In the genomic region with DNA sequence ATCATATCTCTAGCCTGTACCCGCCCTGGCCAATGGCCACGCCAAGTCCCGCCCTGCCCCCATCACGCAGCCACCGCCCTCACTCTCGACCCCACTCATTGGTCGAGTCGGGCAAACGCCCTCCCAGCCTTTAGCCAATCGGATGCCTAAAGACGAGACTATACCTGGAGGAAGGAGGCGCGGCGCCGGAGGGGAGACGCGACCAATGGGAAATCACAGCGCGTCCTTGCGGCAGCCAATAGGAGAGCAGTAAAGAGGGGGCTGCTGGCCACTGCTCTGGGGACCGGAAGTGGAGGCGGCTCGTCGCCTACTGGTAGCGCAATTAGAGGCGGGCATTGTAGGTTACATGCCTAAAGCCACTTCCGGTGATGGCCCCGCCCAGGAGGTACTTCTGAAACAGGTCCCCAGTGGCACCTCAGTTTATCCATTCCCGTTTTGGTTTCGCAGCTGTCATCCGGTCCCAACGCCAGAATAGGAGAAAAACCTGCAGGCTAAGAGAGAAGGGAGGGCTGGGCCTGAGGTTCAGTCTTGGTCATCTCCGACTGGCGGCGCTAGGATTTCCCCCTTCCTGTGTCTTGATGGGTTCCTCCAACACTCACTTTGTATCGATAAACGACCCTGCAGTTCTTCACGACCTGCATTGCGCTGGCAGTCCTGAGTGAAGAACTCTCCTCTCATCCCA, we compare ENCODE assay signal across 9 cellular contexts. TPM values are rescaled to one million over a fixed set of nuclear protein-coding genes. Genes with fewer than 3 reads are reported as not detected.
DNase-seq lines count a peak whose midpoint lies in the region; ATAC-seq, FAIRE-seq and TF ChIP-seq lines count a peak whose summit lies in the region.
"Had no signal": no experiment of that assay in that cellular context is flagged by ENCODE, and none has a peak within 500 bp of the region (broad histone marks: within the 10 kb centered on the region; RNA-seq: fewer than 3 reads in every experiment).

No MANE protein-coding gene starts in this region.

- peaks cover 31% of the 10 kb centered on the region for H3K4me1 Mint-ChIP-seq in activated CD4-positive, alpha-beta T cell treated with anti-CD3 and anti-CD28 coated beads for 36 hours

- H3K27me3 ChIP-seq in BE2C (no peaks in the 10 kb centered on the region), kidney epithelial cell (ENCODE audit: control insufficient read depth, insufficient read depth, low read length) (no peaks in the 10 kb centered on the region)

- POLR2A ChIA-PET in activated CD4-positive, alpha-beta T cell treated with anti-CD3 and anti-CD28 coated beads for 36 hours (lab: Charles Lee), result interaction anchor here (0.7 to 2.5 kb wide), 7 partner anchors 30 to 589 kb away, joined by 3 to 66 read pairs (median 4); partner anchors contain the start of genes HSF5, SUPT4H1 and TRIM37

- H3K4me3 ChIP-seq in BE2C (ENCODE audit: low read depth, low read length), result peak overlapping the region; percentile 93
- peak overlapping the region; percentile 64 for H3K4me3 ChIP-seq in kidney epithelial cell (ENCODE audit: low read depth, low read length)

- H3K9me3 Mint-ChIP-seq in activated CD4-positive, alpha-beta T cell treated with anti-CD3 and anti-CD28 coated beads for 36 hours (ENCODE audit: low read depth), result no peaks in the 10 kb centered on the region

- peak; percentile 100 for DNase-seq in BE2C
- DNase-seq in GM19239 (ENCODE audit: insufficient read length, low spot score), result peak; percentile 82
- peak; percentile 100 for DNase-seq in NCI-H510A treated with DMSO at 0.1 percent for 48 hours (lab: John Stamatoyannopoulos, UW)
- peak; percentile 100 for DNase-seq in activated CD4-positive, alpha-beta T cell treated with anti-CD3 and anti-CD28 coated beads for 36 hours
- DNase-seq in kidney epithelial cell (ENCODE audit: low read depth), result peak; percentile 97
- peak; percentile 100 for DNase-seq in stimulated activated CD4-positive, alpha-beta T cell treated with anti-CD3 and anti-CD28 coated beads, Interleukin-15, amount 100 ng/mL, for 24 hours

- FAIRE-seq in GM19239 (lab: Jason Lieb, UNC), result peak; percentile 95

- peak overlapping the region; percentile 95 for H3K27ac Mint-ChIP-seq in activated CD4-positive, alpha-beta T cell treated with anti-CD3 and anti-CD28 coated beads for 36 hours

- peak; percentile 78 for ATAC-seq in HG03442 (IDR thresholded peaks at IDR 0.05; ENCODE audit: unreplicated experiment)
- peak; percentile 87 for ATAC-seq in activated CD4-positive, alpha-beta T cell treated with anti-CD3 and anti-CD28 coated beads for 36 hours

- 0 out of 2 replicates have a peak, but pooled peaks cover 3% of the 10 kb centered on the region for H3K4me1 ChIP-seq in BE2C

- H3K9me3 ChIP-seq in BE2C, result no peaks in the 10 kb centered on the region

- peak overlapping the region; percentile 96 for H3K4me3 Mint-ChIP-seq in activated CD4-positive, alpha-beta T cell treated with anti-CD3 and anti-CD28 coated beads for 36 hours

- peaks cover 6% of the 10 kb centered on the region for H3K36me3 Mint-ChIP-seq in activated CD4-positive, alpha-beta T cell treated with anti-CD3 and anti-CD28 coated beads for 36 hours (ENCODE audit: low read depth)

- TF ChIP-seq CTCF in BE2C (IDR thresholded peaks at IDR 0.05; ENCODE audit: low read depth, low read length) (no peak), kidney epithelial cell (IDR thresholded peaks at IDR 0.05; ENCODE audit: insufficient read depth, low read length, poor library complexity, severe bottlenecking) (no peak)

- H3K27me3 Mint-ChIP-seq in activated CD4-positive, alpha-beta T cell treated with anti-CD3 and anti-CD28 coated beads for 36 hours, result no peaks in the 10 kb centered on the region

- H3K27ac ChIP-seq in cingulate gyrus (ENCODE audit: low read depth, low read length), result peak overlapping the region; percentile 99

- intact Hi-C loops in activated CD4-positive, alpha-beta T cell treated with anti-CD3 and anti-CD28 coated beads for 36 hours (cut with DNase I, micrococcal nuclease), result loop anchor here (1.0 to 10.0 kb wide), 24 partner anchors 69 to 1874 kb away; partner anchors contain the start of genes PRR11 (in 2 of the 2), RAD51C (in 2 of the 2), SKA2 (in 2 of the 2) and SUPT4H1 (in 2 of the 2)

- CTCF ChIA-PET in activated CD4-positive, alpha-beta T cell treated with anti-CD3 and anti-CD28 coated beads for 36 hours (lab: Charles Lee), result interaction anchor here (0.6 to 3.5 kb wide), 8 partner anchors 10 to 1281 kb away, joined by 3 to 16 read pairs (median 4); partner anchors contain the start of genes RAD51C and TEX14

- no peaks in the 10 kb centered on the region for H3K36me3 ChIP-seq in BE2C
- H3K36me3 ChIP-seq in kidney epithelial cell (ENCODE audit: control insufficient read depth, insufficient read depth, low read length), result no peaks in the 10 kb centered on the region

RNA-seq across cellular contexts. Expression of gene MTMR4, which starts 3.6 kb away (rescaled TPM):
- polyA plus RNA-seq in BE2C (2012; ENCODE audit: insufficient read depth, insufficient read length, low read depth), result 22.5 TPM
- total RNA-seq in activated CD4-positive, alpha-beta T cell treated with anti-CD3 and anti-CD28 coated beads for 36 hours, result 10 to 100 TPM; 69.2 to 77.9 TPM
- total RNA-seq in kidney epithelial cell, result 46.3 and 51.2 TPM in 2 replicates

RNA-seq across cellular contexts. Expression of gene HSF5, which starts 29.9 kb away (rescaled TPM):
- polyA plus RNA-seq in BE2C (2012; ENCODE audit: insufficient read depth, insufficient read length, low read depth), result not detected
- 1 to 10 TPM; 2.6 to 3.1 TPM for total RNA-seq in activated CD4-positive, alpha-beta T cell treated with anti-CD3 and anti-CD28 coated beads for 36 hours
- 0.21 and 0.42 TPM in 2 replicates for total RNA-seq in kidney epithelial cell
- total RNA-seq: subcutaneous adipose tissue had no signal

Comparison
In these comparisons a context has a peak if more than half of its experiments do, and no peak if none do; other contexts are left out.
1. Peak in every context shown above with its lines: DNase-seq, ATAC-seq, H3K4me3 ChIP-seq and H3K27ac ChIP-seq.